In genomic region chr9:13513710-13514444, GRCh38 we compare ENCODE assay signal across 9 cellular contexts.
DNase-seq lines count a peak whose midpoint lies in the region; ATAC-seq and TF ChIP-seq lines count a peak whose summit lies in the region.
"Had no signal": no experiment of that assay in that cellular context is flagged by ENCODE, and none has a peak within 500 bp of the region (broad histone marks: within the 10 kb centered on the region; RNA-seq: fewer than 3 reads in every experiment).

No MANE protein-coding gene starts in this region.

- H3K4me1 Mint-ChIP-seq in neural progenitor cell = peaks cover 24% of the 10 kb centered on the region

- H3K36me3 Mint-ChIP-seq in neural progenitor cell = no peaks in the 10 kb centered on the region

- no peaks in the 10 kb centered on the region for H4K20me1 ChIP-seq in neural progenitor cell (ENCODE audit: low read depth)

- H3K27me3 ChIP-seq in esophagus squamous epithelium = no peaks in the 10 kb centered on the region
- no peaks in the 10 kb centered on the region for H3K27me3 ChIP-seq in neural progenitor cell

- H3K27ac ChIP-seq in esophagus squamous epithelium (peak overlapping the region; percentile 55 to 77 (median 70)), neural progenitor cell (peak overlapping the region; percentile 85)

- peak overlapping the region; percentile 58 for H2AFZ ChIP-seq in neural progenitor cell (replicated peaks)

- peak overlapping the region; percentile 52 for H3K4me2 ChIP-seq in neural progenitor cell

- H3K27ac Mint-ChIP-seq in neural progenitor cell = peak overlapping the region; percentile 97
- H3K27ac Mint-ChIP-seq: CD4-positive, alpha-beta T cell had no signal

- intact Hi-C loops in esophagus squamous epithelium (cut with DNase I) = no loop called here

- peaks cover 25% of the 10 kb centered on the region for H3F3A ChIP-seq in neural progenitor cell (ENCODE audit: low read depth)

- H3K9me3 ChIP-seq in esophagus squamous epithelium = no peaks in the 10 kb centered on the region
- no peaks in the 10 kb centered on the region for H3K9me3 ChIP-seq in neural progenitor cell (ENCODE audit: low read depth)

- no peaks in the 10 kb centered on the region for H3K27me3 Mint-ChIP-seq in neural progenitor cell (ENCODE audit: insufficient read depth, low read depth)
- H3K27me3 Mint-ChIP-seq: CD4-positive, alpha-beta T cell had no signal

- DNase-seq in DMS153 treated with DMSO at 0.1 percent for 48 hours (lab: John Stamatoyannopoulos, UW; ENCODE audit: unreplicated experiment) (peak; percentile 88), NCI-H510A treated with DMSO at 0.1 percent for 48 hours (lab: John Stamatoyannopoulos, UW) (peak; percentile 75), esophagus squamous epithelium (lab: John Stamatoyannopoulos, UW) (no peak), neural progenitor cell (ENCODE audit: low spot score) (peak; percentile 81), SKM-1 (lab: John Stamatoyannopoulos, UW; ENCODE audit: unreplicated experiment) (no peak)
- no peak for DNase-seq in stimulated activated CD4-positive, alpha-beta T cell treated with anti-CD3 and anti-CD28 coated beads, Interleukin-12 subunit alpha, Interleukin-12 subunit beta, amount 100 ng/mL, for 4 hours
- DNase-seq: CD4-positive, alpha-beta T cell had no signal

- no peak overlapping the region for H3K4me3 Mint-ChIP-seq in neural progenitor cell
- H3K4me3 Mint-ChIP-seq: CD4-positive, alpha-beta T cell had no signal

- H3K9me3 Mint-ChIP-seq in neural progenitor cell = peaks cover 4% of the 10 kb centered on the region

- WGBS in esophagus squamous epithelium, 2 donors = 29 to 47% methylated on average over 13 to 15 of the region's 16 CpGs

- H3K36me3 ChIP-seq in esophagus squamous epithelium (no peaks in the 10 kb centered on the region), neural progenitor cell (no peaks in the 10 kb centered on the region)

- ATAC-seq in HG03521 (IDR thresholded peaks at IDR 0.05; ENCODE audit: unreplicated experiment) (no peak), GM19035 (IDR thresholded peaks at IDR 0.05; ENCODE audit: unreplicated experiment) (no peak)

- H3K4me1 ChIP-seq in esophagus squamous epithelium (peaks cover 6 to 20% (median 14%) of the 10 kb centered on the region in 3 donors), neural progenitor cell (peaks cover 28% of the 10 kb centered on the region)

- no peak for TF ChIP-seq POLR2A in esophagus squamous epithelium (IDR thresholded peaks at IDR 0.05)

- no peak overlapping the region for H3K4me3 ChIP-seq in esophagus squamous epithelium
- peak overlapping the region; percentile 13 for H3K4me3 ChIP-seq in neural progenitor cell

- TF ChIP-seq CTCF in esophagus squamous epithelium (IDR thresholded peaks at IDR 0.05) (no peak), neural progenitor cell (IDR thresholded peaks at IDR 0.05) (no peak)

- H3K79me2 ChIP-seq in neural progenitor cell (ENCODE audit: low read depth) = no peaks in the 10 kb centered on the region

- no peak overlapping the region for H3K9ac ChIP-seq in neural progenitor cell

Comparison
In these comparisons a context has a peak if more than half of its experiments do, and no peak if none do; other contexts are left out.
1. DNase-seq: peak in DMS153 treated with DMSO at 0.1 percent for 48 hours (single experiment), NCI-H510A treated with DMSO at 0.1 percent for 48 hours (single experiment) and neural progenitor cell (single experiment); none in esophagus squamous epithelium (single experiment), SKM-1 (single experiment) and stimulated activated CD4-positive, alpha-beta T cell treated with anti-CD3 and anti-CD28 coated beads, Interleukin-12 subunit alpha, Interleukin-12 subunit beta, amount 100 ng/mL, for 4 hours (single experiment).